ENCODE assay signal across 25 cellular contexts in the genomic region with DNA sequence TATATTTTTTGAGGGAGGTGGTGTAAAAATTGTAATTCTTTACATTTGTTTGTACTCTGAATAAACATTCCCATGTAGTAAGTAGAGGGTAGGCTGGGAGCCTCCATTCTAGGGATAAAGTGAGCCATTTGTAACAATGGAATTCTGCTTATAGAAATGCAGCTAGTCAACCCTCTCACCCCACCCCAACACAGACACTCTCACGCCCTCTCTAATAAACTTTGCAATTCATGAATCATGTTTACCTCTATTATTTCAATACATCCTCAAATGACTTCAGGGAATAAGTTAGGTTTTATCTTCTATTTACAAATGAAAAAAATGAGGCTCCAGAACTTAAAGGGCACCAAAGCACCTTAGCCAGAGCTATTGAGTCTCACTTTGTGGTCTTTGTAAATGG. TPM values are rescaled to one million over a fixed set of nuclear protein-coding genes. Genes with fewer than 3 reads are reported as not detected.
"Had no signal": no experiment of that assay in that cellular context is flagged by ENCODE, and none has a peak within 500 bp of the region (broad histone marks: within the 10 kb centered on the region; RNA-seq: fewer than 3 reads in every experiment).

No MANE protein-coding gene starts in this region.

- H3K4me2 ChIP-seq: hepatocyte had no signal

- H3K9me3 ChIP-seq: adrenal gland, ascending aorta, gastroesophageal sphincter, left ventricle myocardium inferior, neutrophil, ovary, prostate gland, sigmoid colon, spleen, testis, uterus had no signal

- H3K36me3 ChIP-seq: adrenal gland, ascending aorta, gastroesophageal sphincter, left ventricle myocardium inferior, neutrophil, ovary, prostate gland, sigmoid colon, spleen, uterus had no signal

- H3K27ac ChIP-seq: adrenal gland, gastroesophageal sphincter, hepatocyte, left ventricle myocardium inferior, neutrophil, ovary, prostate gland, sigmoid colon, spleen, testis, uterus had no signal

- H3K4me1 ChIP-seq: adrenal gland, gastroesophageal sphincter, left ventricle myocardium inferior, prostate gland, spleen, testis, uterus had no signal

- H3K4me3 ChIP-seq: adrenal gland, gastroesophageal sphincter, hepatocyte, left ventricle myocardium inferior, lung, ovary, prostate gland, sigmoid colon, spleen, testis, uterus had no signal

- DNase-seq: activated CD4-positive, alpha-beta memory T cell treated with anti-CD3 and anti-CD28 coated beads, Interleukin-2, amount 10 ng/mL, durations not matched to agents 7 days and 5 days; activated CD4-positive, alpha-beta T cell treated with anti-CD3 and anti-CD28 coated beads for 1 hour; activated CD4-positive, alpha-beta T cell treated with anti-CD3 and anti-CD28 coated beads, Interleukin-2, amount 10 ng/mL, durations not matched to agents 7 days and 5 days; activated T-cell treated with anti-CD3 and anti-CD28 coated beads, Interleukin-2, amount 50 U/mL, for 4 hours; adrenal gland; caudate nucleus; cortex of kidney; effector memory CD8-positive, alpha-beta T cell; islet precursor cell; left ventricle myocardium inferior; ovary; sigmoid colon; spleen; stimulated activated CD4-positive, alpha-beta T cell treated with anti-CD3 and anti-CD28 coated beads, Interleukin-2, amount 100 ng/mL, for 48 hours; stimulated activated naive CD8-positive, alpha-beta T cell treated with anti-CD3 and anti-CD28 coated beads, Interleukin-15, Interleukin-2, amounts not matched to agents 100 U/mL and 50 U/mL, for 24 hours; T-helper 2 cell; testis; uterus had no signal

- H3K79me2 ChIP-seq: hepatocyte had no signal

- ATAC-seq: activated T-cell treated with anti-CD3 and anti-CD28 coated beads, Interleukin-2, amount 50 U/mL, for 4 hours; activated T-helper 17 cell treated with anti-CD3 and anti-CD28 coated beads, Interleukin-2, amount 50 U/mL, for 72 hours; effector memory CD8-positive, alpha-beta T cell; gastroesophageal sphincter; stimulated activated naive CD8-positive, alpha-beta T cell treated with anti-CD3 and anti-CD28 coated beads, Interleukin-15, Interleukin-2, amounts not matched to agents 100 U/mL and 50 U/mL, for 24 hours had no signal

- H3K27me3 ChIP-seq: adrenal gland, ascending aorta, gastroesophageal sphincter, hepatocyte, neutrophil, ovary, sigmoid colon, spleen, testis, uterus had no signal

- H2AFZ ChIP-seq: hepatocyte had no signal

RNA-seq across cellular contexts. Expression of gene PDZRN3, which starts 56.5 kb away (rescaled TPM):
- total RNA-seq: activated CD4-positive, alpha-beta memory T cell treated with anti-CD3 and anti-CD28 coated beads, Interleukin-2, amount 10 ng/mL, durations not matched to agents 7 days and 5 days; activated CD4-positive, alpha-beta T cell treated with anti-CD3 and anti-CD28 coated beads, Interleukin-2, amount 10 ng/mL, durations not matched to agents 7 days and 5 days; activated T-helper 17 cell treated with anti-CD3 and anti-CD28 coated beads, Interleukin-2, amount 50 U/mL, for 72 hours had no signal
